28 cellular contexts compared by ENCODE assay signal in genomic region chr2:11525762-11526161, GRCh38.
"Had no signal": no experiment of that assay in that cellular context is flagged by ENCODE, and none has a peak within 500 bp of the region (broad histone marks: within the 10 kb centered on the region; RNA-seq: fewer than 3 reads in every experiment).

No MANE protein-coding gene starts in this region.

- H3K9me3 Mint-ChIP-seq: activated CD4-positive, alpha-beta memory T cell treated with anti-CD3 and anti-CD28 coated beads for 36 hours; activated T-helper 17 cell treated with anti-CD3 and anti-CD28 coated beads, Interleukin-2, amount 50 U/mL, for 72 hours; dendritic cell treated with granulocyte-macrophage colony-stimulating factor and Interleukin-4, amounts not matched to agents 40 ng/mL and 50 ng/mL, for 4 days had no signal

- H3K4me1 ChIP-seq: foreskin keratinocyte had no signal

- DNase-seq: activated CD4-positive, alpha-beta memory T cell treated with anti-CD3 and anti-CD28 coated beads for 36 hours; activated CD4-positive, alpha-beta T cell treated with anti-CD3 and anti-CD28 coated beads for 36 hours; activated CD4-positive, alpha-beta T cell treated with anti-CD3 and anti-CD28 coated beads, Interleukin-2, amount 10 ng/mL, durations not matched to agents 24 days and 14 days; activated CD4-positive, CD25-positive, alpha-beta regulatory T cell; activated CD4-positive, CD25-positive, alpha-beta regulatory T cell treated with anti-CD3 and anti-CD28 coated beads, Interleukin-2, amount 50 U/mL, for 72 hours; activated CD8-positive, alpha-beta memory T cell treated with anti-CD3 and anti-CD28 coated beads, Interleukin-2, amount 50 U/mL, for 48 hours; activated effector memory CD4-positive, alpha-beta T cell treated with Interleukin-2 at 50 U/mL for 16 hours; activated gamma-delta T cell treated with Interleukin-2 at 50 U/mL for 16 hours; activated naive CD4-positive, alpha-beta T cell treated with anti-CD3 and anti-CD28 coated beads, Interleukin-2, amount 50 U/mL, for 16 hours; activated naive CD4-positive, alpha-beta T cell treated with Interleukin-2 at 50 U/mL for 16 hours; activated T-cell treated with anti-CD3 and anti-CD28 coated beads for 4 hours; activated T-cell treated with anti-CD3 and anti-CD28 coated beads, Interleukin-2, amount 50 U/mL, for 24 hours; amniotic stem cell; anterior cingulate cortex; brain microvascular endothelial cell; dorsolateral prefrontal cortex; effector memory CD4-positive, alpha-beta T cell; endodermal cell; foreskin keratinocyte; gastrocnemius medialis; glutamatergic neuron; T-helper 2 cell had no signal

- H3K36me3 ChIP-seq: brain microvascular endothelial cell, gastrocnemius medialis had no signal

- H3K4me3 Mint-ChIP-seq: activated CD4-positive, alpha-beta memory T cell treated with anti-CD3 and anti-CD28 coated beads for 36 hours; activated CD4-positive, alpha-beta T cell treated with anti-CD3 and anti-CD28 coated beads for 36 hours; activated CD4-positive, alpha-beta T cell treated with anti-CD3 and anti-CD28 coated beads, Interleukin-2, amount 10 ng/mL, durations not matched to agents 24 days and 14 days; activated naive CD8-positive, alpha-beta T cell; activated T-cell treated with anti-CD3 and anti-CD28 coated beads, Interleukin-2, amount 50 U/mL, for 24 hours; activated T-helper 17 cell treated with anti-CD3 and anti-CD28 coated beads, Interleukin-2, amount 50 U/mL, for 72 hours; central memory CD8-positive, alpha-beta T cell; dendritic cell treated with granulocyte-macrophage colony-stimulating factor and Interleukin-4, amounts not matched to agents 40 ng/mL and 50 ng/mL, for 4 days; endodermal cell had no signal

- H3K27ac Mint-ChIP-seq: activated CD4-positive, alpha-beta memory T cell treated with anti-CD3 and anti-CD28 coated beads for 36 hours; activated CD4-positive, alpha-beta T cell treated with anti-CD3 and anti-CD28 coated beads for 36 hours; activated CD4-positive, alpha-beta T cell treated with anti-CD3 and anti-CD28 coated beads, Interleukin-2, amount 10 ng/mL, durations not matched to agents 24 days and 14 days; activated naive CD8-positive, alpha-beta T cell; activated T-cell treated with anti-CD3 and anti-CD28 coated beads, Interleukin-2, amount 50 U/mL, for 24 hours; activated T-helper 17 cell treated with anti-CD3 and anti-CD28 coated beads, Interleukin-2, amount 50 U/mL, for 72 hours; dendritic cell treated with granulocyte-macrophage colony-stimulating factor and Interleukin-4, amounts not matched to agents 40 ng/mL and 50 ng/mL, for 4 days; endodermal cell had no signal

- H3K36me3 Mint-ChIP-seq: activated CD4-positive, alpha-beta memory T cell treated with anti-CD3 and anti-CD28 coated beads for 36 hours; activated naive CD8-positive, alpha-beta T cell had no signal

- H3K27me3 ChIP-seq: dorsolateral prefrontal cortex, gastrocnemius medialis had no signal

- H3K4me1 Mint-ChIP-seq: activated CD4-positive, alpha-beta T cell treated with anti-CD3 and anti-CD28 coated beads for 36 hours; activated CD4-positive, alpha-beta T cell treated with anti-CD3 and anti-CD28 coated beads, Interleukin-2, amount 10 ng/mL, durations not matched to agents 24 days and 14 days; activated T-helper 17 cell treated with anti-CD3 and anti-CD28 coated beads, Interleukin-2, amount 50 U/mL, for 72 hours; central memory CD8-positive, alpha-beta T cell had no signal

- H3K4me3 ChIP-seq: coronary artery, dorsolateral prefrontal cortex, gastrocnemius medialis had no signal

- ATAC-seq: activated CD4-positive, alpha-beta T cell treated with anti-CD3 and anti-CD28 coated beads for 36 hours; activated T-helper 17 cell treated with anti-CD3 and anti-CD28 coated beads, Interleukin-2, amount 50 U/mL, for 72 hours; esophagus mucosa; foreskin keratinocyte; gastrocnemius medialis had no signal

- H3K27ac ChIP-seq: brain microvascular endothelial cell, coronary artery, foreskin keratinocyte, gastrocnemius medialis had no signal

- H3K9me3 ChIP-seq: gastrocnemius medialis had no signal
